In the genomic region with DNA sequence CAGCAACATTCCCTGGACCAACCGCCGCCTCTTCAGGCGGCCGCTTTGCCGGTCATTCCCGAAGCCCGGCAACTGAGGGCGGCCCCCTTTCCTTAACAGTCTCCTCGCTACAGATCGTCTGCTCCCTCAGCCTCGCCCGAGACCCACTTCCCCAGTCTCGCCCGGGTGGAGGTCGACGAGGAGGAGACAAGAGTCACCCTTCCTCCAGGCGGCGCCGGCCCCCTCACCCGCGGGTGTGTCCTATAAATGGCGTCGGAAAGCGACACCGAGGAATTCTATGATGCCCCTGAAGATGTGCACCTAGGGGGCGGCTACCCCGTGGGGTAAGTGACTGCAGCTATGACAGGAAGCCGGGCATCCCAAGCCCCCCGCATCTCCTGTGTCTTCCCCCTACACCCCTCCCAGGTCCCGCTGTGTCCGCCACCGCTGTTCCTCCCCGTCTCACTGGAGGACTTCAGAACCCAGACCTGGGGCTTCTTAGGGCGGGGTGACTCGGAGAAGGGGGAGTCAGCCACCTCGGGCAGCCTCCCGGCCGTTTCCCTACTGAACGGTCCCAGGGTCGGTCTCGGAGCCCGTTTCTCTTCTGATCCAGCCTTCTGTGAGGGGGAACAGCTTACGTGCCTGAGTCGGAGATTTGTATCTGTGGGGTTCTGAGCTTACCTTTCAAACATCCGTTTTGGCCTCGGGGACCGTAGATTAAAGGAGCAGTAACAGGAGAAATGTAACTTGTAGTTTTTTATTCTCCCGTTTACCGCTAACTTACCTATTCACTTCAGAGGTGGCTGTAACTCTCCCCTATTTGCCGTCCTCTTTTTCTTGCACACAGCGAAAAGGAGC, we compare ENCODE assay signal across 8 cellular contexts. TPM values are rescaled to one million over a fixed set of nuclear protein-coding genes. Genes with fewer than 3 reads are reported as not detected.
A peak's percentile ranks its signal among the peaks of the same experiment; 100 is the strongest.
DNase-seq lines count a peak whose midpoint lies in the region; ATAC-seq, FAIRE-seq and TF ChIP-seq lines count a peak whose summit lies in the region.

No MANE protein-coding gene starts in this region.

- peak; percentile 22 for ATAC-seq in HG02588 (IDR thresholded peaks at IDR 0.05; ENCODE audit: unreplicated experiment)

- TF ChIP-seq CTCF in mesothelial cell of epicardium (IDR thresholded peaks at IDR 0.05; ENCODE audit: unreplicated experiment), result no peak

- H3K4me3 Mint-ChIP-seq in mesothelial cell of epicardium, result peak overlapping the region; percentile 95

- H3K9me3 Mint-ChIP-seq in mesothelial cell of epicardium, result peaks cover 3% of the 10 kb centered on the region

- FAIRE-seq in GM12891 (lab: Jason Lieb, UNC), result peak; percentile 76

- no peak for DNase-seq in GM12891 (ENCODE audit: insufficient read length, low spot score)
- DNase-seq in NCI-H146 treated with DMSO at 0.1 percent for 48 hours (lab: John Stamatoyannopoulos, UW; ENCODE audit: unreplicated experiment), result peak; percentile 45
- DNase-seq in activated CD4-positive, alpha-beta T cell treated with anti-CD3 and anti-CD28 coated beads, Interleukin-2, amount 50 U/mL, for 48 hours, result peak; percentile 50 to 57
- peak; percentile 67 for DNase-seq in ecto neural progenitor cell (ENCODE audit: low spot score)
- DNase-seq in mesothelial cell of epicardium (ENCODE audit: low spot score in 2 of 2, unreplicated experiment in 2 of 2), result peak; percentile 23 to 58
- DNase-seq in stimulated activated CD8-positive, alpha-beta memory T cell treated with anti-CD3 and anti-CD28 coated beads, Interleukin-4, amount 100 ng/mL, for 4 hours (ENCODE audit: low read depth in 2 of 2, low spot score in 1 of 2), result peak; percentile 2 to 11
- DNase-seq in NCI-H128 (lab: John Stamatoyannopoulos, UW; ENCODE audit: unreplicated experiment), result no peak

- H3K27ac Mint-ChIP-seq in mesothelial cell of epicardium, result peak overlapping the region; percentile 99

- H3K27me3 Mint-ChIP-seq in mesothelial cell of epicardium (ENCODE audit: low read depth), result no peaks in the 10 kb centered on the region

- no peak for TF ChIP-seq POLR2A in GM12891 (IDR thresholded peaks at IDR 0.05; ENCODE audit: low read depth, low read length)

- peaks cover 25% of the 10 kb centered on the region for H3K4me1 Mint-ChIP-seq in mesothelial cell of epicardium

- no peaks in the 10 kb centered on the region for H3K36me3 Mint-ChIP-seq in mesothelial cell of epicardium

TF ChIP-seq in GM12891, 5 proteins besides CTCF, POLR2A, EP300 and RAD21:
- TF ChIP-seq PAX5 (IDR thresholded peaks at IDR 0.05; ENCODE audit: insufficient read depth, low read length, severe bottlenecking), result no peak
- TF ChIP-seq SPI1 (IDR thresholded peaks at IDR 0.05; ENCODE audit: low read depth, low read length), result no peak
- TF ChIP-seq POU2F2 (IDR thresholded peaks at IDR 0.05; ENCODE audit: low read depth, low read length), result no peak
- no peak for TF ChIP-seq POLR2AphosphoS5 (IDR thresholded peaks at IDR 0.05; ENCODE audit: low read depth, low read length)

RNA-seq across cellular contexts. Expression of a gene that starts 0.6 kb away (rescaled TPM):
- polyA plus RNA-seq in GM12891 (2012; ENCODE audit: low read depth, missing spikeins), result 5.1 TPM
- total RNA-seq in mesothelial cell of epicardium, result 11.0 to 13.8 TPM (median 12.5 TPM) in 3 replicates

Comparison
In these comparisons a context has a peak if more than half of its experiments do, and no peak if none do; other contexts are left out.
1. DNase-seq: peak in NCI-H146 treated with DMSO at 0.1 percent for 48 hours (single experiment), activated CD4-positive, alpha-beta T cell treated with anti-CD3 and anti-CD28 coated beads, Interleukin-2, amount 50 U/mL, for 48 hours (2 of 2), ecto neural progenitor cell (single experiment), mesothelial cell of epicardium (2 of 2) and stimulated activated CD8-positive, alpha-beta memory T cell treated with anti-CD3 and anti-CD28 coated beads, Interleukin-4, amount 100 ng/mL, for 4 hours (2 of 2); none in GM12891 (single experiment) and NCI-H128 (single experiment).